In genomic region chr4:102871772-102872171, GRCh38 we compare ENCODE assay signal across 1 cellular context.
TF ChIP-seq lines count a peak whose summit lies in the region.

No MANE protein-coding gene starts in this region.

TF ChIP-seq in K562, 482 proteins besides CTCF, POLR2A, EP300 and RAD21 (continues in another document):
- TF ChIP-seq ZNF778 (CRISPR knock-in tag; IDR thresholded peaks at IDR 0.05): no peak
- no peak for TF ChIP-seq NR3C1 (CRISPR knock-in tag; IDR thresholded peaks at IDR 0.05)
- no peak for TF ChIP-seq POLR3A (IDR thresholded peaks at IDR 0.05; ENCODE audit: borderline replicate concordance, extremely low read depth, insufficient read depth, insufficient read length)
- no peak for TF ChIP-seq TFAP4 (CRISPR knock-in tag; IDR thresholded peaks at IDR 0.05; ENCODE audit: borderline replicate concordance)
- TF ChIP-seq ZNF707 (CRISPR knock-in tag; conservative IDR thresholded peaks at IDR 0.05): no peak
- 0 out of 2 replicates have a peak, but pooled peaks have one; percentile 11 for TF ChIP-seq GATAD2B (IDR thresholded peaks at IDR 0.05; ENCODE audit: borderline replicate concordance)
- TF ChIP-seq ZNF121 (CRISPR knock-in tag; conservative IDR thresholded peaks at IDR 0.05): no peak
- TF ChIP-seq RFX7 (CRISPR knock-in tag; IDR thresholded peaks at IDR 0.05): no peak
- TF ChIP-seq CHCHD3 (CRISPR knock-in tag; IDR thresholded peaks at IDR 0.05): no peak
- TF ChIP-seq ZNF444 (CRISPR knock-in tag; IDR thresholded peaks at IDR 0.05): no peak
- no peak for TF ChIP-seq HDGF (IDR thresholded peaks at IDR 0.05)
- no peak for TF ChIP-seq TFAM (CRISPR knock-in tag; conservative IDR thresholded peaks at IDR 0.05)
- no peak for TF ChIP-seq ATF1 (CRISPR knock-in tag; IDR thresholded peaks at IDR 0.05)
- TF ChIP-seq ATF1 (tag; IDR thresholded peaks at IDR 0.05): peak; percentile 17; the same call in 1 of the 2 replicates
- TF ChIP-seq BRF1 (IDR thresholded peaks at IDR 0.05; ENCODE audit: borderline replicate concordance, extremely low read depth, insufficient read length): no peak
- no peak for TF ChIP-seq NRF1 (conservative IDR thresholded peaks at IDR 0.05 in 1 of 2, IDR thresholded peaks at IDR 0.05 in 1 of 2)
- no peak for TF ChIP-seq RNF219 (CRISPR knock-in tag; IDR thresholded peaks at IDR 0.05)
- peak; percentile 68; the same call in 1 of the 2 replicates for TF ChIP-seq BACH1 (tag; IDR thresholded peaks at IDR 0.05)
- TF ChIP-seq SNRNP70 (optimal IDR thresholded peaks at IDR 0.05; ENCODE audit: low read depth, low read length): no peak
- no peak for TF ChIP-seq CREBBP (IDR thresholded peaks at IDR 0.05; ENCODE audit: low read depth, low read length)
- peak; percentile 89 for TF ChIP-seq MAFK (IDR thresholded peaks at IDR 0.05; ENCODE audit: low read length)
- TF ChIP-seq POLR3G (IDR thresholded peaks at IDR 0.05; ENCODE audit: extremely low read depth, insufficient read length, insufficient replicate concordance): no peak
- peak; percentile 98 for TF ChIP-seq MAFG (tag; conservative IDR thresholded peaks at IDR 0.05)
- TF ChIP-seq HDAC1 (IDR thresholded peaks at IDR 0.05): peak in 1 of 2 experiments; percentile 41; a peak in 1 of 4 replicates
- TF ChIP-seq PHB (CRISPR knock-in tag; IDR thresholded peaks at IDR 0.05): no peak
- TF ChIP-seq ATF2 (CRISPR knock-in tag; IDR thresholded peaks at IDR 0.05): no peak
- TF ChIP-seq ZNF561 (CRISPR knock-in tag; conservative IDR thresholded peaks at IDR 0.05): no peak
- peak; percentile 80 for TF ChIP-seq EP400 (IDR thresholded peaks at IDR 0.05)
- no peak for TF ChIP-seq USF2 (CRISPR knock-in tag; IDR thresholded peaks at IDR 0.05)
- peak; percentile 28; the same call in 1 of the 2 replicates for TF ChIP-seq SOX6 (IDR thresholded peaks at IDR 0.05)
- TF ChIP-seq HNRNPL (IDR thresholded peaks at IDR 0.05; ENCODE audit: low read depth, low read length): no peak
- no peak for TF ChIP-seq ZHX1 (conservative IDR thresholded peaks at IDR 0.05; ENCODE audit: low read length)
- 0 out of 2 replicates have a peak, but pooled peaks have one; percentile 26 for TF ChIP-seq CHAMP1 (IDR thresholded peaks at IDR 0.05)
- 0 out of 2 replicates have a peak, but pooled peaks have one; percentile 11 for TF ChIP-seq MIER1 (IDR thresholded peaks at IDR 0.05; ENCODE audit: low read depth)
- no peak for TF ChIP-seq LCOR (CRISPR knock-in tag; IDR thresholded peaks at IDR 0.05)
- TF ChIP-seq ARID1B (IDR thresholded peaks at IDR 0.05): peak; percentile 68
- TF ChIP-seq ZNF311 (CRISPR knock-in tag; IDR thresholded peaks at IDR 0.05): no peak
- no peak for TF ChIP-seq FOXK1 (CRISPR knock-in tag; IDR thresholded peaks at IDR 0.05; ENCODE audit: borderline replicate concordance)
- TF ChIP-seq NR2F6 (CRISPR knock-in tag; IDR thresholded peaks at IDR 0.05): no peak
- no peak for TF ChIP-seq GABPB2 (CRISPR knock-in tag; conservative IDR thresholded peaks at IDR 0.05)
- no peak for TF ChIP-seq HINFP (tag; conservative IDR thresholded peaks at IDR 0.05; ENCODE audit: low read depth)
- TF ChIP-seq ATF4 (CRISPR knock-in tag; IDR thresholded peaks at IDR 0.05): no peak
- TF ChIP-seq KDM2B (CRISPR knock-in tag; IDR thresholded peaks at IDR 0.05): no peak
- no peak for TF ChIP-seq HNRNPUL1 (IDR thresholded peaks at IDR 0.05; ENCODE audit: low read length)
- no peak for TF ChIP-seq TEAD4 (IDR thresholded peaks at IDR 0.05; ENCODE audit: low read length)
- no peak for TF ChIP-seq TEAD4 (CRISPR knock-in tag; IDR thresholded peaks at IDR 0.05; ENCODE audit: borderline replicate concordance)
- TF ChIP-seq NFE2 (IDR thresholded peaks at IDR 0.05; ENCODE audit: low read depth): peak; percentile 88
- TF ChIP-seq ZNF316 (IDR thresholded peaks at IDR 0.05): peak; percentile 100
- TF ChIP-seq MEIS2 (IDR thresholded peaks at IDR 0.05; ENCODE audit: partially characterized antibody): peak; percentile 68
- TF ChIP-seq PHF21A (IDR thresholded peaks at IDR 0.05; ENCODE audit: borderline replicate concordance, low read depth): no peak
- no peak for TF ChIP-seq ZNF12 (CRISPR knock-in tag; IDR thresholded peaks at IDR 0.05)
- no peak for TF ChIP-seq E2F4 (CRISPR knock-in tag; IDR thresholded peaks at IDR 0.05; ENCODE audit: low read depth)
- peak; percentile 66 for TF ChIP-seq L3MBTL2 (IDR thresholded peaks at IDR 0.05)
- TF ChIP-seq NBN (IDR thresholded peaks at IDR 0.05; ENCODE audit: low read depth): peak; percentile 26; the same call in 1 of the 2 replicates
- no peak for TF ChIP-seq FOXA1 (IDR thresholded peaks at IDR 0.05; ENCODE audit: borderline replicate concordance)
- no peak for TF ChIP-seq ARID2 (IDR thresholded peaks at IDR 0.05)
- no peak for TF ChIP-seq SP2 (IDR thresholded peaks at IDR 0.05; ENCODE audit: extremely low read depth, low read depth, low read length, poor library complexity, severe bottlenecking)
- no peak for TF ChIP-seq FOS (IDR thresholded peaks at IDR 0.05; ENCODE audit: extremely low read depth, insufficient read length)
- TF ChIP-seq MAFF (IDR thresholded peaks at IDR 0.05; ENCODE audit: low read length): peak; percentile 94
- TF ChIP-seq KDM1A (IDR thresholded peaks at IDR 0.05): peak; percentile 39 to 53; a peak in 1 of 4 replicates
- TF ChIP-seq MYC (IDR thresholded peaks at IDR 0.05; ENCODE audit: low read depth, low read length): peak; percentile 48; the same call in 1 of the 2 replicates
- TF ChIP-seq MYC (CRISPR knock-in tag; IDR thresholded peaks at IDR 0.05; ENCODE audit: borderline replicate concordance, low read depth): no peak
- TF ChIP-seq PCBP1 (IDR thresholded peaks at IDR 0.05; ENCODE audit: low read depth, low read length, poor library complexity, severe bottlenecking): no peak
- no peak for TF ChIP-seq POLR2AphosphoS5 (IDR thresholded peaks at IDR 0.05; ENCODE audit: control insufficient read depth, insufficient read depth, low read depth, low read length)
